ENCODE assay signal across 9 cellular contexts in the genomic region with DNA sequence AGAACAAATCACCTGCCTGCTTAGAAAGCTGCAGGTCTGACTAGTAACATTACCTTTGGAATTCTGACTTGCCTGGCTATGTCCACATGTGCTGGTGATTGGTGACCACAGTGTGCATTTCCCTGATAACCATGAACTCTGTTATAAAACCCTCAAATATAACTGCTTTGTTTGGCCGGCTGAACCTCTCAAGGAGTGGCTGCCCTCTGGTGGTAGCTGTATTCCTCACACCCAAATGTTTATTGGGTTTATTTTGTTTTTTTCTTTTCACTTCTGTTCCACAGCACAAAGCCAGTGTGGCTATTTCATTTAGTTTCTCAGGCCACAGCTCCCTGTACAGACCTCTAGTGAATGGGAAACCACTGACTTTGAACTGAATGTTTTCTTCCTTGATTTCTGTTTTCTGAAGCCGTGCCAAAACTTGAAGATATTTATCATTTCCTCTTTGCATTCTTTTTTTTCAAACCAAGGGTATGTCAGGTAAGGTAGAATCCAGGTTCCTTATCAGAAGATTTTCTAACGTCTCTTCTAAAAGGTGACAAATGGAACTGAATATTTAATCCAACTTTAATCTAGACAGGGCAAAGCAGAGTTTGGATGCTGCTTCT.
DNase-seq lines count a peak whose midpoint lies in the region; ATAC-seq and TF ChIP-seq lines count a peak whose summit lies in the region.
"Had no signal": no experiment of that assay in that cellular context is flagged by ENCODE, and none has a peak within 500 bp of the region (broad histone marks: within the 10 kb centered on the region; RNA-seq: fewer than 3 reads in every experiment).

No MANE protein-coding gene starts in this region.

- H3K27ac ChIP-seq in VCaP, result no peak overlapping the region

- DNase-seq in COLO668 (lab: John Stamatoyannopoulos, UW; ENCODE audit: unreplicated experiment) (peak; percentile 35), NCI-H2107 treated with DMSO at 0.1 percent for 48 hours (lab: John Stamatoyannopoulos, UW; ENCODE audit: unreplicated experiment) (peak; percentile 33), fibroblast of villous mesenchyme (ENCODE audit: low read depth) (peak; percentile 64), omental fat pad (ENCODE audit: low spot score) (peak; percentile 29)

- no peak overlapping the region for H3K4me3 ChIP-seq in fibroblast of villous mesenchyme (ENCODE audit: low read depth, low read length)

- TF ChIP-seq CTCF in VCaP (conservative IDR thresholded peaks at IDR 0.05), result peak; percentile 90
- peak; percentile 84 for TF ChIP-seq CTCF in fibroblast of villous mesenchyme (IDR thresholded peaks at IDR 0.05; ENCODE audit: insufficient read depth, low read depth, low read length)
- TF ChIP-seq CTCF in omental fat pad (IDR thresholded peaks at IDR 0.05), result no peak

- ATAC-seq in GM18907 (IDR thresholded peaks at IDR 0.05; ENCODE audit: unreplicated experiment), result peak; percentile 83
- peak; percentile 72 for ATAC-seq in HG03135 (IDR thresholded peaks at IDR 0.05; ENCODE audit: unreplicated experiment)
- no peak for ATAC-seq in omental fat pad (ENCODE audit: low FRiP score)
- ATAC-seq in HG03108 (IDR thresholded peaks at IDR 0.05; ENCODE audit: unreplicated experiment), result no peak
- ATAC-seq: T-cell had no signal

Comparison
In these comparisons a context has a peak if more than half of its experiments do, and no peak if none do; other contexts are left out.
1. ATAC-seq: peak in GM18907 (single experiment) and HG03135 (single experiment); none in omental fat pad (single experiment) and HG03108 (single experiment).
2. CTCF ChIP-seq: peak in VCaP (single experiment) and fibroblast of villous mesenchyme (single experiment); none in omental fat pad (0 of 3).
3. Peak in every context shown above with its lines, with median percentiles within 50 percentile points of each other: DNase-seq.